In genomic region chr20:54207743-54208491, GRCh38 we compare ENCODE assay signal across 1 cellular context.
TF ChIP-seq lines count a peak whose summit lies in the region.

Gene PFDN4, plus strand, starts transcription at chr20:54208087. Its CDS starts 14 bp downstream, at chr20:54208101.

TF ChIP-seq in IMR-90, 13 proteins besides CTCF, POLR2A, EP300 and RAD21 (continued from another document):
- TF ChIP-seq ELK1 (IDR thresholded peaks at IDR 0.05; ENCODE audit: borderline replicate concordance, low read depth, low read length) = no peak
- TF ChIP-seq BHLHE40 (IDR thresholded peaks at IDR 0.05; ENCODE audit: low read depth, low read length) = peak; percentile 99
- TF ChIP-seq USF2 (IDR thresholded peaks at IDR 0.05; ENCODE audit: low read depth, low read length) = no peak
